In genomic region chr17:3004150-3004801, GRCh38 we compare ENCODE assay signal across 8 cellular contexts. TPM values are rescaled to one million over a fixed set of nuclear protein-coding genes. Genes with fewer than 3 reads are reported as not detected.
DNase-seq lines count a peak whose midpoint lies in the region; ATAC-seq and TF ChIP-seq lines count a peak whose summit lies in the region.

No MANE protein-coding gene starts in this region.

- DNase-seq in DMS79 treated with DMSO at 0.1 percent for 48 hours (lab: John Stamatoyannopoulos, UW), result peak; percentile 98
- DNase-seq in LHCN-M2 (ENCODE audit: low read depth), result peak; percentile 94
- peak; percentile 98 for DNase-seq in RWPE2 (ENCODE audit: low spot score)
- peak; percentile 99 to 100 (median 100) for DNase-seq in adrenal gland
- DNase-seq in heart left ventricle, result peak; percentile 98 to 99 (median 99)
- peak; percentile 86 for DNase-seq in retina
- DNase-seq in uterus, result peak; percentile 96 to 98

- H3K36me3 ChIP-seq in RWPE2 (ENCODE audit: low read depth) (peaks cover 61% of the 10 kb centered on the region), adrenal gland (replicated peaks in 1 of 2) (no peaks in the 10 kb centered on the region), heart left ventricle (peaks cover 0 to 23% (median 0%) of the 10 kb centered on the region in 9 donors), uterus (no peaks in the 10 kb centered on the region)

- H3K27me3 ChIP-seq in RWPE2 (ENCODE audit: insufficient read depth, poor library complexity, severe bottlenecking) (no peaks in the 10 kb centered on the region), adrenal gland (no peaks in the 10 kb centered on the region), heart left ventricle (no peaks in the 10 kb centered on the region), uterus (no peaks in the 10 kb centered on the region)

- H3K9me3 ChIP-seq in RWPE2 (ENCODE audit: severe bottlenecking), result no peaks in the 10 kb centered on the region
- no peaks in the 10 kb centered on the region for H3K9me3 ChIP-seq in adrenal gland (replicated peaks in 1 of 3)
- no peaks in the 10 kb centered on the region for H3K9me3 ChIP-seq in heart left ventricle
- no peaks in the 10 kb centered on the region for H3K9me3 ChIP-seq in uterus

- peak; percentile 93 for ATAC-seq in RWPE2 (ENCODE audit: low read depth)
- peak; percentile 93 to 96 (median 94) for ATAC-seq in heart left ventricle
- ATAC-seq in GM19328 (IDR thresholded peaks at IDR 0.05; ENCODE audit: unreplicated experiment), result no peak

- TF ChIP-seq CTCF in RWPE2 (IDR thresholded peaks at IDR 0.05; ENCODE audit: poor library complexity, severe bottlenecking), result no peak
- TF ChIP-seq CTCF in adrenal gland (IDR thresholded peaks at IDR 0.05), result no peak
- TF ChIP-seq CTCF in heart left ventricle (IDR thresholded peaks at IDR 0.05), result no peak
- peak in 1 of 4 experiments; percentile 10 for TF ChIP-seq CTCF in uterus (IDR thresholded peaks at IDR 0.05)

- peaks cover 17% of the 10 kb centered on the region for H3K4me1 ChIP-seq in RWPE2 (ENCODE audit: insufficient read depth, poor library complexity, severe bottlenecking)
- peaks cover 4 to 38% of the 10 kb centered on the region in 2 donors for H3K4me1 ChIP-seq in adrenal gland (replicated peaks in 1 of 2)
- H3K4me1 ChIP-seq in heart left ventricle, result peaks cover 0 to 39% (median 29%) of the 10 kb centered on the region in 12 donors
- H3K4me1 ChIP-seq in uterus, result peaks cover 6% of the 10 kb centered on the region in 2 donors

- intact Hi-C loops in adrenal gland (cut with DNase I) (no loop called here), heart left ventricle (cut with DNase I) (loop anchor here in 4 of 10 donors (2.0 to 10.0 kb wide), 4 partner anchors 149 to 175 kb away; no protein-coding TSS in a partner anchor), uterus (cut with DNase I; ENCODE audit: low total_unique reads) (no loop called here)

- H3K4me3 ChIP-seq in RWPE2 (ENCODE audit: severe bottlenecking) (no peak overlapping the region), adrenal gland (peak overlapping the region in 1 of 4 donors; percentile 5), heart left ventricle (peak overlapping the region in 9 of 12 donors; percentile 6 to 38 (median 27)), uterus (peak overlapping the region; percentile 7 to 13)

- WGBS in adrenal gland, 4 donors, result 5 to 10% (median 8%) methylated on average over 17 to 36 of the region's 36 CpGs
- 0 to 11% (median 4%) methylated on average over 9 to 36 of the region's 36 CpGs for WGBS in heart left ventricle, 4 donors

- H3K27ac ChIP-seq in RWPE2 (ENCODE audit: poor library complexity, severe bottlenecking) (peak overlapping the region; percentile 85), adrenal gland (peak overlapping the region in 4 of 5 donors; percentile 18 to 84 (median 66)), heart left ventricle (peak overlapping the region; percentile 59 to 91 (median 84)), uterus (peak overlapping the region; percentile 86 to 90)

- TF ChIP-seq POLR2A in adrenal gland (IDR thresholded peaks at IDR 0.05) (peak in 1 of 2 donors; percentile 8), heart left ventricle (IDR thresholded peaks at IDR 0.05) (peak in 1 of 2 donors; percentile 18), uterus (IDR thresholded peaks at IDR 0.05) (peak; percentile 30 to 36)

RNA-seq across cellular contexts. Expression of gene OR1D5, which starts 59.1 kb away (rescaled TPM):
- not detected in 2 replicates for total RNA-seq in LHCN-M2 (2014; rRNA removed)
- not detected for polyA plus RNA-seq in LHCN-M2 (2012)
- not detected for total RNA-seq in adrenal gland
- not detected for polyA plus RNA-seq in adrenal gland
- not detected for total RNA-seq in heart left ventricle
- not detected for polyA plus RNA-seq in heart left ventricle
- not detected for total RNA-seq in uterus
